1 cellular context compared by ENCODE assay signal in the genomic region with DNA sequence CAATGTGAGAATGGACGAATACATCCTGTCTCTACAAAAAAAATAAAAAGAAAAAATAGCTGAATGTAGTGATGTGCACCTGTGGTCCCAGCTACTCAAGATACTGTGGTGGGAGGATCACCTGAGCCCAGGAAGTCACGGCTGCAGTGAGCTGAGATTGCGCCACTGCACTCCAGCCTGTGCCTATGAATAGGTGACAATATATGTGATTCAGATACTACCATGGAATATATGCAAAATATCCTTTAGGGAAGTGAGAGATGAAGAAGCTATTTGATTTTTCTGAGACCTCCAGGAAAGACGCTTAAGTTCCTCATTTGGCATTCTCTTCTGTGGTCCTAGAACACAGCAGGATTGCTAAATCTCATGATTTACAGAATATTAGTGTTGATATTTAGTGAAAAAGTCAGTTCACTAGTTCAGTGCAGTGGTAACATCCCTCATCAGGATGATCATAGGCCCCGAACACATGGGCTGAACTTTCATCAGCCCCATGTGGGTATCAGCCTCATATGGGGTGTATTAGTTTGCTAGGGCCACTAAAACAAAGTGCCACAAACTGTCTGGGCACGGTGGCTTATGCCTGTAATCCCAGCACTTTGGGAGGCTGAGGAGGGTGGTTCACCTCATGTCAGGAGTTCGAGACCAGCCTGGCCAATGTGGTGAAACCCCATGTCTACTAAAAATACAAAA.
TF ChIP-seq lines count a peak whose summit lies in the region.

No MANE protein-coding gene starts in this region.

TF ChIP-seq in GM23338, 12 proteins besides CTCF, POLR2A, EP300 and RAD21 (continued from another document):
- TF ChIP-seq, protein P1, sequence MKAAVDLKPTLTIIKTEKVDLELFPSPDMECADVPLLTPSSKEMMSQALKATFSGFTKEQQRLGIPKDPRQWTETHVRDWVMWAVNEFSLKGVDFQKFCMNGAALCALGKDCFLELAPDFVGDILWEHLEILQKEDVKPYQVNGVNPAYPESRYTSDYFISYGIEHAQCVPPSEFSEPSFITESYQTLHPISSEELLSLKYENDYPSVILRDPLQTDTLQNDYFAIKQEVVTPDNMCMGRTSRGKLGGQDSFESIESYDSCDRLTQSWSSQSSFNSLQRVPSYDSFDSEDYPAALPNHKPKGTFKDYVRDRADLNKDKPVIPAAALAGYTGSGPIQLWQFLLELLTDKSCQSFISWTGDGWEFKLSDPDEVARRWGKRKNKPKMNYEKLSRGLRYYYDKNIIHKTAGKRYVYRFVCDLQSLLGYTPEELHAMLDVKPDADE (IDR thresholded peaks at IDR 0.05), result no peak
- TF ChIP-seq, protein P2, sequence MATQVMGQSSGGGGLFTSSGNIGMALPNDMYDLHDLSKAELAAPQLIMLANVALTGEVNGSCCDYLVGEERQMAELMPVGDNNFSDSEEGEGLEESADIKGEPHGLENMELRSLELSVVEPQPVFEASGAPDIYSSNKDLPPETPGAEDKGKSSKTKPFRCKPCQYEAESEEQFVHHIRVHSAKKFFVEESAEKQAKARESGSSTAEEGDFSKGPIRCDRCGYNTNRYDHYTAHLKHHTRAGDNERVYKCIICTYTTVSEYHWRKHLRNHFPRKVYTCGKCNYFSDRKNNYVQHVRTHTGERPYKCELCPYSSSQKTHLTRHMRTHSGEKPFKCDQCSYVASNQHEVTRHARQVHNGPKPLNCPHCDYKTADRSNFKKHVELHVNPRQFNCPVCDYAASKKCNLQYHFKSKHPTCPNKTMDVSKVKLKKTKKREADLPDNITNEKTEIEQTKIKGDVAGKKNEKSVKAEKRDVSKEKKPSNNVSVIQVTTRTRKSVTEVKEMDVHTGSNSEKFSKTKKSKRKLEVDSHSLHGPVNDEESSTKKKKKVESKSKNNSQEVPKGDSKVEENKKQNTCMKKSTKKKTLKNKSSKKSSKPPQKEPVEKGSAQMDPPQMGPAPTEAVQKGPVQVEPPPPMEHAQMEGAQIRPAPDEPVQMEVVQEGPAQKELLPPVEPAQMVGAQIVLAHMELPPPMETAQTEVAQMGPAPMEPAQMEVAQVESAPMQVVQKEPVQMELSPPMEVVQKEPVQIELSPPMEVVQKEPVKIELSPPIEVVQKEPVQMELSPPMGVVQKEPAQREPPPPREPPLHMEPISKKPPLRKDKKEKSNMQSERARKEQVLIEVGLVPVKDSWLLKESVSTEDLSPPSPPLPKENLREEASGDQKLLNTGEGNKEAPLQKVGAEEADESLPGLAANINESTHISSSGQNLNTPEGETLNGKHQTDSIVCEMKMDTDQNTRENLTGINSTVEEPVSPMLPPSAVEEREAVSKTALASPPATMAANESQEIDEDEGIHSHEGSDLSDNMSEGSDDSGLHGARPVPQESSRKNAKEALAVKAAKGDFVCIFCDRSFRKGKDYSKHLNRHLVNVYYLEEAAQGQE (IDR thresholded peaks at IDR 0.05; ENCODE audit: unreplicated experiment), result no peak
